In the genomic region with DNA sequence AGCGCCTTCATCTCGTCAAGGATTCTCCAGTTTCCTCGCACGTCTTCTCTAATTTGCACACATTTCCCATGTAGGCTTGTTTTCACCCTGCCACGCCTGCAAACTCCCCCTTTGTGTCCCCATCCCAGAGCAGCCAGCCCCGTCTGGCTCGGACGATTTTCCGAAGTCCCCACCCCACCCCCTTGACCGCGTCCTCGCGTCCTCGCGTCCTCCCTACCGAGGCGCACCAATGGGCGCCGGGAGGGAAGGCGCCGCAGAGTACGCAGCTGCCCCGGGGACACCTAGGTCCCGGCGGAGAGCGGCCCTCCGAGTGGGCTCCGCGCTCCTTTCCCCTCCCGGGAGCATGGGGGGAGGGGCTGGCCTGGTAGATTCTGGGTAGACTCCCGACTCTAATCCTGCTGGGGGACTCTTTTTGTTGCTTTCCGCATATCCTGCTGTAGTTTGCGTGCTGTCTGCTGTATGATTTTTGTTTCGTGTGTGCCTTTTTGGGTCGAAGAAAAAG, we compare ENCODE assay signal across 1 cellular context.
TF ChIP-seq lines count a peak whose summit lies in the region.

No MANE protein-coding gene starts in this region.

TF ChIP-seq in HEK293, 187 proteins besides CTCF, POLR2A, EP300 and RAD21 (continued from another document and continues in another):
- no peak; the same call in 1 of the 2 replicates for TF ChIP-seq SP7 (tag by site-specific recombination; IDR thresholded peaks at IDR 0.05)
- TF ChIP-seq, protein P1, sequence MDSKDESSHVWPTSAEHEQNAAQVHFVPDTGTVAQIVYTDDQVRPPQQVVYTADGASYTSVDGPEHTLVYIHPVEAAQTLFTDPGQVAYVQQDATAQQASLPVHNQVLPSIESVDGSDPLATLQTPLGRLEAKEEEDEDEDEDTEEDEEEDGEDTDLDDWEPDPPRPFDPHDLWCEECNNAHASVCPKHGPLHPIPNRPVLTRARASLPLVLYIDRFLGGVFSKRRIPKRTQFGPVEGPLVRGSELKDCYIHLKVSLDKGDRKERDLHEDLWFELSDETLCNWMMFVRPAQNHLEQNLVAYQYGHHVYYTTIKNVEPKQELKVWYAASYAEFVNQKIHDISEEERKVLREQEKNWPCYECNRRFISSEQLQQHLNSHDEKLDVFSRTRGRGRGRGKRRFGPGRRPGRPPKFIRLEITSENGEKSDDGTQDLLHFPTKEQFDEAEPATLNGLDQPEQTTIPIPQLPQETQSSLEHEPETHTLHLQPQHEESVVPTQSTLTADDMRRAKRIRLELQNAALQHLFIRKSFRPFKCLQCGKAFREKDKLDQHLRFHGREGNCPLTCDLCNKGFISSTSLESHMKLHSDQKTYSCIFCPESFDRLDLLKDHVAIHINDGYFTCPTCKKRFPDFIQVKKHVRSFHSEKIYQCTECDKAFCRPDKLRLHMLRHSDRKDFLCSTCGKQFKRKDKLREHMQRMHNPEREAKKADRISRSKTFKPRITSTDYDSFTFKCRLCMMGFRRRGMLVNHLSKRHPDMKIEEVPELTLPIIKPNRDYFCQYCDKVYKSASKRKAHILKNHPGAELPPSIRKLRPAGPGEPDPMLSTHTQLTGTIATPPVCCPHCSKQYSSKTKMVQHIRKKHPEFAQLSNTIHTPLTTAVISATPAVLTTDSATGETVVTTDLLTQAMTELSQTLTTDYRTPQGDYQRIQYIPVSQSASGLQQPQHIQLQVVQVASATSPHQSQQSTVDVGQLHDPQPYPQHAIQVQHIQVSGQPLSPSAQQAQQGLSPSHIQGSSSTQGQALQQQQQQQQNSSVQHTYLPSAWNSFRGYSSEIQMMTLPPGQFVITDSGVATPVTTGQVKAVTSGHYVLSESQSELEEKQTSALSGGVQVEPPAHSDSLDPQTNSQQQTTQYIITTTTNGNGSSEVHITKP (tag by site-specific recombination; IDR thresholded peaks at IDR 0.05), result peak; percentile 78
- peak; percentile 51 for TF ChIP-seq ZNF600 (tag by site-specific recombination; IDR thresholded peaks at IDR 0.05)
- TF ChIP-seq KLF9 (tag by site-specific recombination; IDR thresholded peaks at IDR 0.05; ENCODE audit: low read depth), result 0 out of 2 replicates have a peak, but pooled peaks have one; percentile 54
- TF ChIP-seq ZBTB7A (tag by site-specific recombination; IDR thresholded peaks at IDR 0.05; ENCODE audit: low read depth), result no peak
- peak; percentile 83; the same call in 1 of the 2 replicates for TF ChIP-seq MZF1 (tag by site-specific recombination; IDR thresholded peaks at IDR 0.05; ENCODE audit: borderline replicate concordance)
- TF ChIP-seq ZFP37 (tag by site-specific recombination; IDR thresholded peaks at IDR 0.05), result 0 out of 2 replicates have a peak, but pooled peaks have one; percentile 42
- peak; percentile 66 for TF ChIP-seq ZEB2 (tag by site-specific recombination; IDR thresholded peaks at IDR 0.05)
- no peak for TF ChIP-seq ZNF19 (tag by site-specific recombination; IDR thresholded peaks at IDR 0.05; ENCODE audit: low read depth)
- TF ChIP-seq, protein P2, sequence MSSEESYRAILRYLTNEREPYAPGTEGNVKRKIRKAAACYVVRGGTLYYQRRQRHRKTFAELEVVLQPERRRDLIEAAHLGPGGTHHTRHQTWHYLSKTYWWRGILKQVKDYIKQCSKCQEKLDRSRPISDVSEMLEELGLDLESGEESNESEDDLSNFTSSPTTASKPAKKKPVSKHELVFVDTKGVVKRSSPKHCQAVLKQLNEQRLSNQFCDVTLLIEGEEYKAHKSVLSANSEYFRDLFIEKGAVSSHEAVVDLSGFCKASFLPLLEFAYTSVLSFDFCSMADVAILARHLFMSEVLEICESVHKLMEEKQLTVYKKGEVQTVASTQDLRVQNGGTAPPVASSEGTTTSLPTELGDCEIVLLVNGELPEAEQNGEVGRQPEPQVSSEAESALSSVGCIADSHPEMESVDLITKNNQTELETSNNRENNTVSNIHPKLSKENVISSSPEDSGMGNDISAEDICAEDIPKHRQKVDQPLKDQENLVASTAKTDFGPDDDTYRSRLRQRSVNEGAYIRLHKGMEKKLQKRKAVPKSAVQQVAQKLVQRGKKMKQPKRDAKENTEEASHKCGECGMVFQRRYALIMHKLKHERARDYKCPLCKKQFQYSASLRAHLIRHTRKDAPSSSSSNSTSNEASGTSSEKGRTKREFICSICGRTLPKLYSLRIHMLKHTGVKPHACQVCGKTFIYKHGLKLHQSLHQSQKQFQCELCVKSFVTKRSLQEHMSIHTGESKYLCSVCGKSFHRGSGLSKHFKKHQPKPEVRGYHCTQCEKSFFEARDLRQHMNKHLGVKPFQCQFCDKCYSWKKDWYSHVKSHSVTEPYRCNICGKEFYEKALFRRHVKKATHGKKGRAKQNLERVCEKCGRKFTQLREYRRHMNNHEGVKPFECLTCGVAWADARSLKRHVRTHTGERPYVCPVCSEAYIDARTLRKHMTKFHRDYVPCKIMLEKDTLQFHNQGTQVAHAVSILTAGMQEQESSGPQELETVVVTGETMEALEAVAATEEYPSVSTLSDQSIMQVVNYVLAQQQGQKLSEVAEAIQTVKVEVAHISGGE (tag by site-specific recombination; conservative IDR thresholded peaks at IDR 0.05; ENCODE audit: low read depth), result no peak
- TF ChIP-seq, protein P3, sequence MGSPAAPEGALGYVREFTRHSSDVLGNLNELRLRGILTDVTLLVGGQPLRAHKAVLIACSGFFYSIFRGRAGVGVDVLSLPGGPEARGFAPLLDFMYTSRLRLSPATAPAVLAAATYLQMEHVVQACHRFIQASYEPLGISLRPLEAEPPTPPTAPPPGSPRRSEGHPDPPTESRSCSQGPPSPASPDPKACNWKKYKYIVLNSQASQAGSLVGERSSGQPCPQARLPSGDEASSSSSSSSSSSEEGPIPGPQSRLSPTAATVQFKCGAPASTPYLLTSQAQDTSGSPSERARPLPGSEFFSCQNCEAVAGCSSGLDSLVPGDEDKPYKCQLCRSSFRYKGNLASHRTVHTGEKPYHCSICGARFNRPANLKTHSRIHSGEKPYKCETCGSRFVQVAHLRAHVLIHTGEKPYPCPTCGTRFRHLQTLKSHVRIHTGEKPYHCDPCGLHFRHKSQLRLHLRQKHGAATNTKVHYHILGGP (tag by site-specific recombination; IDR thresholded peaks at IDR 0.05), result no peak
- TF ChIP-seq, protein P4, sequence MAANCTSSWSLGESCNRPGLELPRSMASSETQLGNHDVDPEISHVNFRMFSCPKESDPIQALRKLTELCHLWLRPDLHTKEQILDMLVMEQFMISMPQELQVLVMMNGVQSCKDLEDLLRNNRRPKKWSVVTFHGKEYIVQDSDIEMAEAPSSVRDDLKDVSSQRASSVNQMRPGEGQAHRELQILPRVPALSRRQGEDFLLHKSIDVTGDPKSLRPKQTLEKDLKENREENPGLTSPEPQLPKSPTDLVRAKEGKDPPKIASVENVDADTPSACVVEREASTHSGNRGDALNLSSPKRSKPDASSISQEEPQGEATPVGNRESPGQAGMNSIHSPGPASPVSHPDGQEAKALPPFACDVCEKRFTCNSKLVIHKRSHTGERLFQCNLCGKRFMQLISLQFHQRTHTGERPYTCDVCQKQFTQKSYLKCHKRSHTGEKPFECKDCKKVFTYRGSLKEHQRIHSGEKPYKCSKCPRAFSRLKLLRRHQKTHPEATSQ (tag by site-specific recombination; IDR thresholded peaks at IDR 0.05), result no peak
- TF ChIP-seq ZNF433 (tag by site-specific recombination; IDR thresholded peaks at IDR 0.05; ENCODE audit: low read depth), result no peak
- TF ChIP-seq ZBTB17 (tag by site-specific recombination; IDR thresholded peaks at IDR 0.05), result peak; percentile 82
- TF ChIP-seq, protein P5, sequence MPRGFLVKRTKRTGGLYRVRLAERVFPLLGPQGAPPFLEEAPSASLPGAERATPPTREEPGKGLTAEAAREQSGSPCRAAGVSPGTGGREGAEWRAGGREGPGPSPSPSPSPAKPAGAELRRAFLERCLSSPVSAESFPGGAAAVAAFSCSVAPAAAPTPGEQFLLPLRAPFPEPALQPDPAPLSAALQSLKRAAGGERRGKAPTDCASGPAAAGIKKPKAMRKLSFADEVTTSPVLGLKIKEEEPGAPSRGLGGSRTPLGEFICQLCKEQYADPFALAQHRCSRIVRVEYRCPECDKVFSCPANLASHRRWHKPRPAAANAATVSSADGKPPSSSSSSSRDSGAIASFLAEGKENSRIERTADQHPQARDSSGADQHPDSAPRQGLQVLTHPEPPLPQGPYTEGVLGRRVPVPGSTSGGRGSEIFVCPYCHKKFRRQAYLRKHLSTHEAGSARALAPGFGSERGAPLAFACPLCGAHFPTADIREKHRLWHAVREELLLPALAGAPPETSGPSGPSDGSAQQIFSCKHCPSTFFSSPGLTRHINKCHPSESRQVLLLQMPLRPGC (tag by site-specific recombination; IDR thresholded peaks at IDR 0.05), result peak; percentile 13; the same call in 1 of the 2 replicates
- 0 out of 2 replicates have a peak, but pooled peaks have one; percentile 53 for TF ChIP-seq KLF8 (tag by site-specific recombination; IDR thresholded peaks at IDR 0.05)
- no peak for TF ChIP-seq ZNF292 (tag by site-specific recombination; IDR thresholded peaks at IDR 0.05; ENCODE audit: borderline replicate concordance, low read depth)
- TF ChIP-seq SP3 (tag by site-specific recombination; IDR thresholded peaks at IDR 0.05), result peak; percentile 56; the same call in 1 of the 2 replicates
- TF ChIP-seq, protein P6, sequence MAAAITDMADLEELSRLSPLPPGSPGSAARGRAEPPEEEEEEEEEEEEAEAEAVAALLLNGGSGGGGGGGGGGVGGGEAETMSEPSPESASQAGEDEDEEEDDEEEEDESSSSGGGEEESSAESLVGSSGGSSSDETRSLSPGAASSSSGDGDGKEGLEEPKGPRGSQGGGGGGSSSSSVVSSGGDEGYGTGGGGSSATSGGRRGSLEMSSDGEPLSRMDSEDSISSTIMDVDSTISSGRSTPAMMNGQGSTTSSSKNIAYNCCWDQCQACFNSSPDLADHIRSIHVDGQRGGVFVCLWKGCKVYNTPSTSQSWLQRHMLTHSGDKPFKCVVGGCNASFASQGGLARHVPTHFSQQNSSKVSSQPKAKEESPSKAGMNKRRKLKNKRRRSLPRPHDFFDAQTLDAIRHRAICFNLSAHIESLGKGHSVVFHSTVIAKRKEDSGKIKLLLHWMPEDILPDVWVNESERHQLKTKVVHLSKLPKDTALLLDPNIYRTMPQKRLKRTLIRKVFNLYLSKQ (tag by site-specific recombination; IDR thresholded peaks at IDR 0.05; ENCODE audit: borderline replicate concordance), result no peak
- TF ChIP-seq, protein P7, sequence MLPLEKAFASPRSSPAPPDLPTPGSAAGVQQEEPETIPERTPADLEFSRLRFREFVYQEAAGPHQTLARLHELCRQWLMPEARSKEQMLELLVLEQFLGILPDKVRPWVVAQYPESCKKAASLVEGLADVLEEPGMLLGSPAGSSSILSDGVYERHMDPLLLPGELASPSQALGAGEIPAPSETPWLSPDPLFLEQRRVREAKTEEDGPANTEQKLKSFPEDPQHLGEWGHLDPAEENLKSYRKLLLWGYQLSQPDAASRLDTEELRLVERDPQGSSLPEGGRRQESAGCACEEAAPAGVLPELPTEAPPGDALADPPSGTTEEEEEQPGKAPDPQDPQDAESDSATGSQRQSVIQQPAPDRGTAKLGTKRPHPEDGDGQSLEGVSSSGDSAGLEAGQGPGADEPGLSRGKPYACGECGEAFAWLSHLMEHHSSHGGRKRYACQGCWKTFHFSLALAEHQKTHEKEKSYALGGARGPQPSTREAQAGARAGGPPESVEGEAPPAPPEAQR (tag by site-specific recombination; IDR thresholded peaks at IDR 0.05), result no peak
- TF ChIP-seq ZNF112 (tag by site-specific recombination; IDR thresholded peaks at IDR 0.05), result no peak
- no peak for TF ChIP-seq ZNF530 (tag by site-specific recombination; IDR thresholded peaks at IDR 0.05; ENCODE audit: low read depth)
- TF ChIP-seq ZNF341 (tag by site-specific recombination; IDR thresholded peaks at IDR 0.05; ENCODE audit: low read depth), result peak; percentile 92
- TF ChIP-seq KLF10 (tag by site-specific recombination; IDR thresholded peaks at IDR 0.05), result no peak
- TF ChIP-seq, protein P8, sequence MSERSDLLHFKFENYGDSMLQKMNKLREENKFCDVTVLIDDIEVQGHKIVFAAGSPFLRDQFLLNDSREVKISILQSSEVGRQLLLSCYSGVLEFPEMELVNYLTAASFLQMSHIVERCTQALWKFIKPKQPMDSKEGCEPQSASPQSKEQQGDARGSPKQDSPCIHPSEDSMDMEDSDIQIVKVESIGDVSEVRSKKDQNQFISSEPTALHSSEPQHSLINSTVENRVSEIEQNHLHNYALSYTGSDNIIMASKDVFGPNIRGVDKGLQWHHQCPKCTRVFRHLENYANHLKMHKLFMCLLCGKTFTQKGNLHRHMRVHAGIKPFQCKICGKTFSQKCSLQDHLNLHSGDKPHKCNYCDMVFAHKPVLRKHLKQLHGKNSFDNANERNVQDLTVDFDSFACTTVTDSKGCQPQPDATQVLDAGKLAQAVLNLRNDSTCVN (tag by site-specific recombination; optimal IDR thresholded peaks at IDR 0.05), result peak; percentile 80
- TF ChIP-seq PRDM1 (tag by site-specific recombination; IDR thresholded peaks at IDR 0.05), result 0 out of 2 replicates have a peak, but pooled peaks have one; percentile 3
- TF ChIP-seq ZNF707 (tag by site-specific recombination; IDR thresholded peaks at IDR 0.05), result no peak
- peak; percentile 92 for TF ChIP-seq ZBTB8A (tag by site-specific recombination; IDR thresholded peaks at IDR 0.05)
- TF ChIP-seq, protein P9, sequence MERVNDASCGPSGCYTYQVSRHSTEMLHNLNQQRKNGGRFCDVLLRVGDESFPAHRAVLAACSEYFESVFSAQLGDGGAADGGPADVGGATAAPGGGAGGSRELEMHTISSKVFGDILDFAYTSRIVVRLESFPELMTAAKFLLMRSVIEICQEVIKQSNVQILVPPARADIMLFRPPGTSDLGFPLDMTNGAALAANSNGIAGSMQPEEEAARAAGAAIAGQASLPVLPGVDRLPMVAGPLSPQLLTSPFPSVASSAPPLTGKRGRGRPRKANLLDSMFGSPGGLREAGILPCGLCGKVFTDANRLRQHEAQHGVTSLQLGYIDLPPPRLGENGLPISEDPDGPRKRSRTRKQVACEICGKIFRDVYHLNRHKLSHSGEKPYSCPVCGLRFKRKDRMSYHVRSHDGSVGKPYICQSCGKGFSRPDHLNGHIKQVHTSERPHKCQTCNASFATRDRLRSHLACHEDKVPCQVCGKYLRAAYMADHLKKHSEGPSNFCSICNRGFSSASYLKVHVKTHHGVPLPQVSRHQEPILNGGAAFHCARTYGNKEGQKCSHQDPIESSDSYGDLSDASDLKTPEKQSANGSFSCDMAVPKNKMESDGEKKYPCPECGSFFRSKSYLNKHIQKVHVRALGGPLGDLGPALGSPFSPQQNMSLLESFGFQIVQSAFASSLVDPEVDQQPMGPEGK (tag by site-specific recombination; IDR thresholded peaks at IDR 0.05), result peak; percentile 85
- peak; percentile 71; the same call in 1 of the 2 replicates for TF ChIP-seq ZNF501 (tag by site-specific recombination; IDR thresholded peaks at IDR 0.05)
